ENCODE assay signal across 16 cellular contexts in genomic region chr7:139713835-139714162, GRCh38.
DNase-seq lines count a peak whose midpoint lies in the region; ATAC-seq, FAIRE-seq and TF ChIP-seq lines count a peak whose summit lies in the region.
"Had no signal": no experiment of that assay in that cellular context is flagged by ENCODE, and none has a peak within 500 bp of the region (broad histone marks: within the 10 kb centered on the region; RNA-seq: fewer than 3 reads in every experiment).

No MANE protein-coding gene starts in this region.

- 94% methylated on average over 9 of the region's 9 CpGs for WGBS in liver
- WGBS in HepG2 (ENCODE audit: low lambda C conversion rate): 94% methylated on average over 8 of the region's 9 CpGs
- WGBS in right cardiac atrium: 79% methylated on average over 9 of the region's 9 CpGs
- WGBS in GM23248 (ENCODE audit: low coverage in 1 of 2, low lambda C conversion rate in 2 of 2, missing lambda C conversion rate in 2 of 2), 2 experiments: 98 to 99% methylated on average over 9 of the region's 9 CpGs

- peak overlapping the region; percentile 82 for H3K27ac Mint-ChIP-seq in osteocyte (ENCODE audit: unreplicated experiment)
- H3K27ac Mint-ChIP-seq: activated CD8-positive, alpha-beta T cell treated with anti-CD3 and anti-CD28 coated beads, Interleukin-2, amount 10 ng/mL, durations not matched to agents 7 days and 5 days; activated naive CD8-positive, alpha-beta T cell treated with anti-CD3 and anti-CD28 coated beads, Interleukin-2, amount 50 U/mL, for 24 hours had no signal

- H3K36me3 Mint-ChIP-seq in osteocyte (ENCODE audit: unreplicated experiment): peaks cover 49% of the 10 kb centered on the region

- TF ChIP-seq CTCF in liver (IDR thresholded peaks at IDR 0.05; ENCODE audit: low read depth, low read length, missing input control) (no peak), HepG2 (CRISPR knock-in tag; IDR thresholded peaks at IDR 0.05) (no peak), osteocyte (IDR thresholded peaks at IDR 0.05) (no peak), D721Med (IDR thresholded peaks at IDR 0.05; ENCODE audit: insufficient read depth, missing control alignments) (no peak)

- ATAC-seq in HepG2: no peak
- ATAC-seq in right cardiac atrium: peak in 1 of 2 donors; percentile 4
- ATAC-seq: activated CD8-positive, alpha-beta T cell treated with anti-CD3 and anti-CD28 coated beads, Interleukin-2, amount 10 ng/mL, durations not matched to agents 7 days and 5 days; activated naive CD8-positive, alpha-beta T cell treated with anti-CD3 and anti-CD28 coated beads, Interleukin-2, amount 50 U/mL, for 24 hours; foreskin keratinocyte had no signal

- H3K9ac ChIP-seq in liver (ENCODE audit: low read depth in 1 of 2, low read length in 2 of 2) (no peak overlapping the region), HepG2 (ENCODE audit: insufficient read depth, low read depth, low read length) (no peak overlapping the region), GM23248 (no peak overlapping the region)

- H3F3A ChIP-seq in GM23248 (ENCODE audit: insufficient read depth): peaks cover 13% of the 10 kb centered on the region; the same call in 1 of the 2 replicates

- FAIRE-seq in HepG2 (lab: Jason Lieb, UNC) (no peak), D721Med (lab: Jason Lieb, UNC) (no peak)
- FAIRE-seq: urothelium cell line had no signal

- intact Hi-C loops in HepG2 (cut with micrococcal nuclease; ENCODE audit: unreplicated experiment): loop anchor here (2.0 kb wide), 1 partner anchor 63 kb away; the partner anchor contains the start of gene HIPK2
- intact Hi-C loops in right cardiac atrium (cut with DNase I): no loop called here

- TF ChIP-seq POLR2A in HepG2 (IDR thresholded peaks at IDR 0.05; ENCODE audit: insufficient read depth in 1 of 2, low read depth in 2 of 2, low read length in 2 of 2): no peak

- H3K36me3 ChIP-seq in liver (ENCODE audit: control insufficient read depth in 4 of 4, insufficient read depth in 3 of 4, low read depth in 1 of 4, low read length in 3 of 4): peaks cover 9 to 25% (median 20%) of the 10 kb centered on the region in 4 donors
- peaks cover 31 to 78% of the 10 kb centered on the region in 2 experiments for H3K36me3 ChIP-seq in HepG2 (replicated peaks in 1 of 2; ENCODE audit: control insufficient read depth in 1 of 2, insufficient read depth in 2 of 2, low read length in 2 of 2)
- H3K36me3 ChIP-seq in GM23248 (ENCODE audit: low read depth): peaks cover 10% of the 10 kb centered on the region; the same call in 1 of the 2 replicates

- CTCF ChIA-PET in HepG2 (lab: Yijun Ruan, JAX; ENCODE audit: low intra/inter-chr PET ratio, low total read pairs): no interaction called here

- H2AFZ ChIP-seq in HepG2 (ENCODE audit: low read length): no peak overlapping the region
- H2AFZ ChIP-seq in GM23248: no peak overlapping the region

- H3K9me3 ChIP-seq in liver (ENCODE audit: control insufficient read depth in 4 of 4, low read length in 3 of 4) (no peaks in the 10 kb centered on the region), HepG2 (ENCODE audit: low read length) (no peaks in the 10 kb centered on the region), right cardiac atrium (ENCODE audit: control insufficient read depth, low read length) (no peaks in the 10 kb centered on the region), GM23248 (ENCODE audit: low read depth) (no peaks in the 10 kb centered on the region)

- H3K27ac ChIP-seq in liver (ENCODE audit: low read depth in 1 of 2, low read length in 2 of 2): peak overlapping the region; percentile 21 to 64
- no peak overlapping the region for H3K27ac ChIP-seq in HepG2 (ENCODE audit: extremely low read length, insufficient read depth, low read length)
- peak overlapping the region; percentile 89 for H3K27ac ChIP-seq in right cardiac atrium (ENCODE audit: low read length)
- no peak overlapping the region for H3K27ac ChIP-seq in GM23248
- H3K27ac ChIP-seq: foreskin keratinocyte had no signal

- peaks cover 6 to 30% (median 20%) of the 10 kb centered on the region in 4 donors for H3K4me1 ChIP-seq in liver (ENCODE audit: control insufficient read depth in 4 of 4, insufficient read depth in 4 of 4, low read length in 3 of 4)
- H3K4me1 ChIP-seq in HepG2 (ENCODE audit: insufficient read depth, low read length): peaks cover 35% of the 10 kb centered on the region
- peaks cover 21% of the 10 kb centered on the region for H3K4me1 ChIP-seq in right cardiac atrium (ENCODE audit: control insufficient read depth, insufficient read depth, low read length)
- peaks cover 12% of the 10 kb centered on the region for H3K4me1 ChIP-seq in GM23248 (ENCODE audit: insufficient read depth)
- H3K4me1 ChIP-seq: foreskin keratinocyte had no signal

- H3K79me2 ChIP-seq in HepG2 (ENCODE audit: insufficient read depth, low read length) (peaks cover 23% of the 10 kb centered on the region), GM23248 (ENCODE audit: insufficient read depth) (peaks cover 68% of the 10 kb centered on the region)

- H3K4me3 Mint-ChIP-seq in osteocyte (ENCODE audit: unreplicated experiment): no peak overlapping the region
- H3K4me3 Mint-ChIP-seq: activated CD8-positive, alpha-beta T cell treated with anti-CD3 and anti-CD28 coated beads, Interleukin-2, amount 10 ng/mL, durations not matched to agents 7 days and 5 days; activated naive CD8-positive, alpha-beta T cell treated with anti-CD3 and anti-CD28 coated beads, Interleukin-2, amount 50 U/mL, for 24 hours had no signal

- no peaks in the 10 kb centered on the region for H3K9me3 Mint-ChIP-seq in osteocyte (ENCODE audit: unreplicated experiment)
- H3K9me3 Mint-ChIP-seq: activated naive CD8-positive, alpha-beta T cell treated with anti-CD3 and anti-CD28 coated beads, Interleukin-2, amount 50 U/mL, for 24 hours had no signal

- POLR2A ChIA-PET in HepG2 (lab: Yijun Ruan, JAX): no interaction called here

- H4K20me1 ChIP-seq in HepG2 (ENCODE audit: insufficient read depth, low read length) (0 out of 2 replicates have a peak, but pooled peaks cover 3% of the 10 kb centered on the region), GM23248 (ENCODE audit: insufficient read depth) (no peaks in the 10 kb centered on the region)

- H3K4me3 ChIP-seq in liver (ENCODE audit: low read depth in 1 of 3, low read length in 3 of 3) (no peak overlapping the region), HepG2 (replicated peaks in 1 of 3; ENCODE audit: insufficient read depth in 1 of 3, low read depth in 2 of 3, low read length in 3 of 3) (no peak overlapping the region), right cardiac atrium (ENCODE audit: low read length) (no peak overlapping the region), GM23248 (no peak overlapping the region)
- H3K4me3 ChIP-seq: smooth muscle cell had no signal

- in situ Hi-C loops in HepG2 (cut with HindIII; ENCODE audit: extremely low pct_ligation_motif_present, low pct_unique_long_range_greater_than_20kb) (no loop called here), GM23248 (cut with MboI) (no loop called here)

- H3K4me1 Mint-ChIP-seq in osteocyte (ENCODE audit: unreplicated experiment): peaks cover 58% of the 10 kb centered on the region

- no peak overlapping the region for H3K4me2 ChIP-seq in HepG2 (ENCODE audit: low read depth, low read length)
- H3K4me2 ChIP-seq in GM23248 (ENCODE audit: unreplicated experiment): no peak overlapping the region
- H3K4me2 ChIP-seq: smooth muscle cell had no signal

- TF ChIP-seq EP300 in HepG2 (IDR thresholded peaks at IDR 0.05; ENCODE audit: low read depth in 2 of 2, low read length in 2 of 2) (no peak), HepG2 (CRISPR knock-in tag; IDR thresholded peaks at IDR 0.05; ENCODE audit: borderline replicate concordance) (no peak)

- DNase-seq in HepG2 (ENCODE audit: low spot score): no peak
- DNase-seq in right cardiac atrium: no peak
- DNase-seq in osteocyte (ENCODE audit: extremely low spot score, unreplicated experiment): no peak
- DNase-seq in D721Med (ENCODE audit: insufficient read length, low spot score): no peak
- DNase-seq in GF-D8 (lab: John Stamatoyannopoulos, UW): no peak
- no peak for DNase-seq in activated naive CD4-positive, alpha-beta T cell treated with anti-CD3 and anti-CD28 coated beads, Interleukin-2, amount 50 U/mL, for 16 hours
- DNase-seq in GM23248: no peak
- DNase-seq: ACHN; activated CD8-positive, alpha-beta T cell treated with anti-CD3 and anti-CD28 coated beads, Interleukin-2, amount 10 ng/mL, durations not matched to agents 7 days and 5 days; activated naive CD8-positive, alpha-beta T cell treated with anti-CD3 and anti-CD28 coated beads, Interleukin-2, amount 50 U/mL, for 24 hours; foreskin keratinocyte; NCI-H1105; NCI-H748 treated with DMSO at 0.1 percent for 48 hours had no signal

- no peak for TF ChIP-seq RAD21 in liver (IDR thresholded peaks at IDR 0.05)
- no peak for TF ChIP-seq RAD21 in HepG2 (CRISPR knock-in tag; IDR thresholded peaks at IDR 0.05)

- H3K27me3 ChIP-seq in liver (ENCODE audit: control insufficient read depth in 4 of 4, insufficient read depth in 4 of 4, low read length in 3 of 4): no peaks in the 10 kb centered on the region
- H3K27me3 ChIP-seq in HepG2 (ENCODE audit: control insufficient read depth in 1 of 2, insufficient read depth in 2 of 2, low read length in 2 of 2): no peaks in the 10 kb centered on the region
- no peaks in the 10 kb centered on the region for H3K27me3 ChIP-seq in right cardiac atrium (ENCODE audit: control insufficient read depth, insufficient read depth)
- H3K27me3 ChIP-seq in GM23248 (replicated peaks; ENCODE audit: insufficient read depth): no peaks in the 10 kb centered on the region
- H3K27me3 ChIP-seq: foreskin keratinocyte had no signal

- no peaks in the 10 kb centered on the region for H3K27me3 Mint-ChIP-seq in osteocyte (ENCODE audit: unreplicated experiment)
- H3K27me3 Mint-ChIP-seq: activated naive CD8-positive, alpha-beta T cell treated with anti-CD3 and anti-CD28 coated beads, Interleukin-2, amount 50 U/mL, for 24 hours had no signal

- H3K9me2 ChIP-seq in GM23248 (ENCODE audit: insufficient read depth): no peaks in the 10 kb centered on the region

- no TSS peak for BruUV-seq in HepG2 (replicated peaks; lab: Mats Ljungman, UMichigan)

TF ChIP-seq in liver, 16 proteins besides CTCF, POLR2A, EP300 and RAD21:
- TF ChIP-seq HNF4A (conservative IDR thresholded peaks at IDR 0.05) (no peak), MAX (IDR thresholded peaks at IDR 0.05) (no peak)

TF ChIP-seq in HepG2, 621 proteins besides CTCF, POLR2A, EP300 and RAD21 (continues in another document):
- TF ChIP-seq ZNF841 (CRISPR knock-in tag; IDR thresholded peaks at IDR 0.05; ENCODE audit: borderline replicate concordance) (no peak), CCAR2 (optimal IDR thresholded peaks at IDR 0.05; ENCODE audit: low read depth, low read length) (no peak), HIVEP1 (CRISPR knock-in tag; IDR thresholded peaks at IDR 0.05) (no peak), ZNF878 (CRISPR knock-in tag; IDR thresholded peaks at IDR 0.05) (no peak), PRPF4 (IDR thresholded peaks at IDR 0.05; ENCODE audit: low read depth, low read length, poor library complexity, severe bottlenecking) (no peak), MTF1 (CRISPR knock-in tag; IDR thresholded peaks at IDR 0.05) (no peak), ZFX (CRISPR knock-in tag; IDR thresholded peaks at IDR 0.05; ENCODE audit: low read depth) (no peak), ZNF430 (CRISPR knock-in tag; IDR thresholded peaks at IDR 0.05) (no peak), HCFC1 (IDR thresholded peaks at IDR 0.05; ENCODE audit: low read depth, low read length) (no peak)

Comparison
In these comparisons a context has a peak if more than half of its experiments do, and no peak if none do; other contexts are left out.
1. H3K27ac ChIP-seq: peak in liver (2 of 2) and right cardiac atrium (single experiment); none in HepG2 (single experiment) and GM23248 (single experiment).